8 cellular contexts compared by ENCODE assay signal in the genomic region with DNA sequence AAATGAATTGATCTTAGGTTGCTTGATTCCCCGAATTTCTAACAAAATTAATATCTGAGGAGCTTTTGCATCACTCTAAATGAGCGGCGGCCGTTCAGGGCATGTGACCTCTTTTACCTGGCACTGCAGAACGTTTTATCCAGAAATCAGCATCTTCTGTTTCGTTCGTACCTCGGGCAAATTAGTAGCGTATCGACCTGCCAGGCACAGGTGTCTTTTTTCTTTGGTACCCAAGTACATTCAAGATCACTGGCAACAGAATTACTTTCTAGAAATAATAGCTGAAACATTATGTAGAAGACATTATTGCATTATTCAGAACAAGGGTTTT. TPM values are rescaled to one million over a fixed set of nuclear protein-coding genes. Genes with fewer than 3 reads are reported as not detected.
A peak's percentile ranks its signal among the peaks of the same experiment; 100 is the strongest.
DNase-seq lines count a peak whose midpoint lies in the region; ATAC-seq, FAIRE-seq and TF ChIP-seq lines count a peak whose summit lies in the region.

No MANE protein-coding gene starts in this region.

- POLR2A ChIA-PET in activated CD4-positive, alpha-beta T cell treated with anti-CD3 and anti-CD28 coated beads, Interleukin-2, amount 10 ng/mL, durations not matched to agents 7 days and 5 days (lab: Charles Lee), result no interaction called here
- POLR2A ChIA-PET in HEK293T (lab: Yijun Ruan, JAX), result interaction anchor here (1.2 kb wide), 2 partner anchors 22 to 118 kb away, joined by 3 to 10 read pairs; a partner anchor contains a TSS

- H3K9ac ChIP-seq in keratinocyte (ENCODE audit: control insufficient read depth, extremely low read depth, insufficient read depth, low read length), result peak overlapping the region; percentile 71

- H3K36me3 Mint-ChIP-seq in activated CD4-positive, alpha-beta T cell treated with anti-CD3 and anti-CD28 coated beads, Interleukin-2, amount 10 ng/mL, durations not matched to agents 7 days and 5 days (ENCODE audit: low read depth), result peaks cover 19% of the 10 kb centered on the region
- H3K36me3 Mint-ChIP-seq in activated T-helper 2 cell treated with anti-CD3 and anti-CD28 coated beads, Interferon-gamma antibody, Interleukin-2, Interleukin-4, amounts not matched to agents 10 μg/mL and 5 μg/mL and 100 μg/mL, durations not matched to agents 14 hours and 24 hours and 36 hours (ENCODE audit: low read depth), result peaks cover 29% of the 10 kb centered on the region

- intact Hi-C loops in activated T-helper 2 cell treated with anti-CD3 and anti-CD28 coated beads, Interferon-gamma antibody, Interleukin-2, Interleukin-4, amounts not matched to agents 10 μg/mL and 5 μg/mL and 100 μg/mL, durations not matched to agents 14 hours and 24 hours and 36 hours (cut with micrococcal nuclease), result loop anchor here (2.0 to 5.0 kb wide), 2 partner anchors 49 to 119 kb away; a partner anchor contains a TSS

- no peaks in the 10 kb centered on the region for H3K27me3 ChIP-seq in keratinocyte (ENCODE audit: control insufficient read depth, extremely low read depth, insufficient read depth, low read length)

- no peaks in the 10 kb centered on the region for H3K27me3 Mint-ChIP-seq in activated CD4-positive, alpha-beta T cell treated with anti-CD3 and anti-CD28 coated beads, Interleukin-2, amount 10 ng/mL, durations not matched to agents 7 days and 5 days
- no peaks in the 10 kb centered on the region for H3K27me3 Mint-ChIP-seq in activated T-helper 2 cell treated with anti-CD3 and anti-CD28 coated beads, Interferon-gamma antibody, Interleukin-2, Interleukin-4, amounts not matched to agents 10 μg/mL and 5 μg/mL and 100 μg/mL, durations not matched to agents 14 hours and 24 hours and 36 hours (ENCODE audit: low read depth)

- TF ChIP-seq CTCF in keratinocyte (optimal IDR thresholded peaks at IDR 0.05 in 1 of 3, IDR thresholded peaks at IDR 0.05 in 1 of 3, conservative IDR thresholded peaks at IDR 0.05 in 1 of 3; ENCODE audit: extremely low read depth in 1 of 3, insufficient read depth in 2 of 3, low read length in 3 of 3), result no peak

- H4K20me1 ChIP-seq in keratinocyte (ENCODE audit: control insufficient read depth, extremely low read depth, insufficient read depth, low read length), result no peaks in the 10 kb centered on the region

- CTCF ChIA-PET in activated CD4-positive, alpha-beta T cell treated with anti-CD3 and anti-CD28 coated beads, Interleukin-2, amount 10 ng/mL, durations not matched to agents 7 days and 5 days (lab: Charles Lee), result interaction anchor here (0.8 kb wide), 1 partner anchor 10 kb away, joined by 4 read pairs; no protein-coding TSS in a partner anchor
- CTCF ChIA-PET in HEK293T (lab: Yijun Ruan, JAX), result interaction anchor here (1.1 kb wide), 1 partner anchor 10 kb away, joined by 3 read pairs; no protein-coding TSS in a partner anchor

- peaks cover 36% of the 10 kb centered on the region for H3K79me2 ChIP-seq in keratinocyte (ENCODE audit: control insufficient read depth, insufficient read depth, low read length)

- dilution Hi-C loops in keratinocyte (cut with MboI; ENCODE audit: extremely low pct_ligation_motif_present, low sequenced_read_pairs), result no loop called here

- H3K36me3 ChIP-seq in keratinocyte (ENCODE audit: control insufficient read depth in 2 of 2, extremely low read depth in 1 of 2, insufficient read depth in 2 of 2, low read length in 2 of 2), result no peaks in the 10 kb centered on the region

- no peak for DNase-seq in activated CD4-positive, alpha-beta T cell treated with anti-CD3 and anti-CD28 coated beads, Interleukin-2, amount 10 ng/mL, durations not matched to agents 7 days and 5 days
- DNase-seq in activated CD4-positive, alpha-beta T cell treated with anti-CD3 and anti-CD28 coated beads, Interleukin-2, amount 50 U/mL, for 1 hour, result no peak
- DNase-seq in activated T-helper 2 cell treated with anti-CD3 and anti-CD28 coated beads, Interferon-gamma antibody, Interleukin-2, Interleukin-4, amounts not matched to agents 10 μg/mL and 5 μg/mL and 100 μg/mL, durations not matched to agents 14 hours and 24 hours and 36 hours (ENCODE audit: low spot score), result no peak
- DNase-seq in keratinocyte (ENCODE audit: low read depth, low spot score) (no peak), HEK293T (ENCODE audit: extremely low spot score) (no peak), NOMO-1 treated with DMSO at 0.1 percent for 48 hours (lab: John Stamatoyannopoulos, UW; ENCODE audit: unreplicated experiment) (no peak)

- no peaks in the 10 kb centered on the region for H3K9me1 ChIP-seq in keratinocyte (ENCODE audit: control insufficient read depth, extremely low read depth, insufficient read depth, low read length)

- H3K4me1 Mint-ChIP-seq in activated CD4-positive, alpha-beta T cell treated with anti-CD3 and anti-CD28 coated beads, Interleukin-2, amount 10 ng/mL, durations not matched to agents 7 days and 5 days, result peaks cover 77% of the 10 kb centered on the region
- peaks cover 75% of the 10 kb centered on the region for H3K4me1 Mint-ChIP-seq in activated T-helper 2 cell treated with anti-CD3 and anti-CD28 coated beads, Interferon-gamma antibody, Interleukin-2, Interleukin-4, amounts not matched to agents 10 μg/mL and 5 μg/mL and 100 μg/mL, durations not matched to agents 14 hours and 24 hours and 36 hours (ENCODE audit: low read depth)

- H3K4me3 Mint-ChIP-seq in activated CD4-positive, alpha-beta T cell treated with anti-CD3 and anti-CD28 coated beads, Interleukin-2, amount 10 ng/mL, durations not matched to agents 7 days and 5 days, result peak overlapping the region; percentile 86
- peak overlapping the region; percentile 88 for H3K4me3 Mint-ChIP-seq in activated T-helper 2 cell treated with anti-CD3 and anti-CD28 coated beads, Interferon-gamma antibody, Interleukin-2, Interleukin-4, amounts not matched to agents 10 μg/mL and 5 μg/mL and 100 μg/mL, durations not matched to agents 14 hours and 24 hours and 36 hours (ENCODE audit: low read depth)

- H2AFZ ChIP-seq in keratinocyte (ENCODE audit: control insufficient read depth, low read length), result no peak overlapping the region

- H3K27ac Mint-ChIP-seq in activated CD4-positive, alpha-beta T cell treated with anti-CD3 and anti-CD28 coated beads, Interleukin-2, amount 10 ng/mL, durations not matched to agents 7 days and 5 days, result peak overlapping the region; percentile 94
- peak overlapping the region; percentile 80 for H3K27ac Mint-ChIP-seq in activated T-helper 2 cell treated with anti-CD3 and anti-CD28 coated beads, Interferon-gamma antibody, Interleukin-2, Interleukin-4, amounts not matched to agents 10 μg/mL and 5 μg/mL and 100 μg/mL, durations not matched to agents 14 hours and 24 hours and 36 hours

- FAIRE-seq in keratinocyte (lab: Jason Lieb, UNC), result no peak

- H3K4me3 ChIP-seq in keratinocyte (ENCODE audit: control insufficient read depth in 2 of 3, extremely low read depth in 1 of 3, insufficient read depth in 2 of 3, low read depth in 1 of 3, low read length in 3 of 3), result peak overlapping the region; percentile 81 to 93 (median 85)

- H3K4me1 ChIP-seq in keratinocyte (ENCODE audit: control insufficient read depth, extremely low read depth, insufficient read depth, low read length), result peaks cover 51% of the 10 kb centered on the region

- H3K27ac ChIP-seq in keratinocyte (ENCODE audit: control insufficient read depth, insufficient read depth, low read length) (peak overlapping the region; percentile 13), temporal lobe (ENCODE audit: low read depth, low read length) (peak overlapping the region; percentile 61)

- peak overlapping the region; percentile 84 for H3K4me2 ChIP-seq in keratinocyte (ENCODE audit: control insufficient read depth, extremely low read depth, insufficient read depth, low read depth, low read length)

- no peaks in the 10 kb centered on the region for H3K9me3 ChIP-seq in keratinocyte (ENCODE audit: control insufficient read depth, low read depth, low read length)

- no peak for ATAC-seq in GM21619 (IDR thresholded peaks at IDR 0.05; ENCODE audit: unreplicated experiment)

- H3K9me3 Mint-ChIP-seq in activated CD4-positive, alpha-beta T cell treated with anti-CD3 and anti-CD28 coated beads, Interleukin-2, amount 10 ng/mL, durations not matched to agents 7 days and 5 days, result peaks cover under 1% of the 10 kb centered on the region
- H3K9me3 Mint-ChIP-seq in activated T-helper 2 cell treated with anti-CD3 and anti-CD28 coated beads, Interferon-gamma antibody, Interleukin-2, Interleukin-4, amounts not matched to agents 10 μg/mL and 5 μg/mL and 100 μg/mL, durations not matched to agents 14 hours and 24 hours and 36 hours, result no peaks in the 10 kb centered on the region

TF ChIP-seq in HEK293T, 16 proteins besides CTCF, POLR2A, EP300 and RAD21 (continues in another document):
- TF ChIP-seq FOXK2 (IDR thresholded peaks at IDR 0.05), result no peak
- TF ChIP-seq LEF1 (IDR thresholded peaks at IDR 0.05; ENCODE audit: borderline replicate concordance), result no peak
- no peak for TF ChIP-seq ARNT (IDR thresholded peaks at IDR 0.05)
- TF ChIP-seq FOXM1 (IDR thresholded peaks at IDR 0.05; ENCODE audit: borderline replicate concordance), result no peak
- TF ChIP-seq, protein P1, sequence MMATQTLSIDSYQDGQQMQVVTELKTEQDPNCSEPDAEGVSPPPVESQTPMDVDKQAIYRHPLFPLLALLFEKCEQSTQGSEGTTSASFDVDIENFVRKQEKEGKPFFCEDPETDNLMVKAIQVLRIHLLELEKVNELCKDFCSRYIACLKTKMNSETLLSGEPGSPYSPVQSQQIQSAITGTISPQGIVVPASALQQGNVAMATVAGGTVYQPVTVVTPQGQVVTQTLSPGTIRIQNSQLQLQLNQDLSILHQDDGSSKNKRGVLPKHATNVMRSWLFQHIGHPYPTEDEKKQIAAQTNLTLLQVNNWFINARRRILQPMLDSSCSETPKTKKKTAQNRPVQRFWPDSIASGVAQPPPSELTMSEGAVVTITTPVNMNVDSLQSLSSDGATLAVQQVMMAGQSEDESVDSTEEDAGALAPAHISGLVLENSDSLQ (IDR thresholded peaks at IDR 0.05), result no peak
- no peak for TF ChIP-seq BHLHE40 (IDR thresholded peaks at IDR 0.05; ENCODE audit: borderline replicate concordance)
- no peak for TF ChIP-seq TARDBP (IDR thresholded peaks at IDR 0.05)
- no peak for TF ChIP-seq ZNF384 (IDR thresholded peaks at IDR 0.05)

RNA-seq across cellular contexts. Expression of a gene that starts 0.9 kb away (rescaled TPM):
- total RNA-seq in activated CD4-positive, alpha-beta T cell treated with anti-CD3 and anti-CD28 coated beads, Interleukin-2, amount 10 ng/mL, durations not matched to agents 7 days and 5 days, result 10 to 100 TPM; 27.3 to 30.1 TPM
- 30.3 and 32.3 TPM in 2 replicates for total RNA-seq in activated T-helper 2 cell treated with anti-CD3 and anti-CD28 coated beads, Interferon-gamma antibody, Interleukin-2, Interleukin-4, amounts not matched to agents 10 μg/mL and 5 μg/mL and 100 μg/mL, durations not matched to agents 14 hours and 24 hours and 36 hours
- 10.2 to 18.5 TPM (median 10.7 TPM) in 3 replicates for polyA plus RNA-seq in keratinocyte
- polyA plus RNA-seq in keratinocyte (2011; ENCODE audit: low read depth), result 25.5 TPM
- polyA plus RNA-seq in keratinocyte (2011; cell fraction: cytosol; rRNA removed), result 9.3 and 15.5 TPM in 2 replicates
- 14.0 and 18.0 TPM in 2 replicates for polyA plus RNA-seq in keratinocyte (2011; cell fraction: nucleus; rRNA removed)
- 10.0 and 15.7 TPM in 2 replicates for polyA plus RNA-seq in keratinocyte (2012; ENCODE audit: low replicate concordance)
- polyA minus RNA-seq in keratinocyte, result 2.8 to 13.3 TPM (median 8.2 TPM) in 3 replicates
- polyA minus RNA-seq in keratinocyte (2011; cell fraction: cytosol; rRNA and poly(A)+ RNA removed), result 5.4 TPM
- polyA minus RNA-seq in keratinocyte (2011; cell fraction: nucleus; rRNA and poly(A)+ RNA removed), result 3.4 and 9.7 TPM in 2 replicates
- total RNA-seq in temporal lobe, result 51.6 TPM
